ENCODE assay signal across 8 cellular contexts in genomic region chr2:202032841-202033316, GRCh38. TPM values are rescaled to one million over a fixed set of nuclear protein-coding genes. Genes with fewer than 3 reads are reported as not detected.
DNase-seq lines count a peak whose midpoint lies in the region; ATAC-seq and TF ChIP-seq lines count a peak whose summit lies in the region.

No MANE protein-coding gene starts in this region.

- peak overlapping the region in 7 of 9 donors; percentile 46 to 82 (median 65) for H3K27ac Mint-ChIP-seq in naive thymus-derived CD4-positive, alpha-beta T cell

- peaks cover 0 to 43% (median 5%) of the 10 kb centered on the region in 5 donors for H3K27me3 Mint-ChIP-seq in naive thymus-derived CD4-positive, alpha-beta T cell

- H3K9me3 ChIP-seq in HCT116 (ENCODE audit: control insufficient read depth in 1 of 2, insufficient read depth in 1 of 2, low read depth in 1 of 2, low read length in 2 of 2) (no peaks in the 10 kb centered on the region), upper lobe of right lung (no peaks in the 10 kb centered on the region)
- H3K9me3 ChIP-seq in naive thymus-derived CD4-positive, alpha-beta T cell (ENCODE audit: control insufficient read depth in 2 of 3, low read length in 3 of 3) = no peaks in the 10 kb centered on the region

- CTCF ChIA-PET in HCT116 (lab: Charles Lee) = no interaction called here
- CTCF ChIA-PET in naive thymus-derived CD4-positive, alpha-beta T cell (lab: Charles Lee) = no interaction called here

- peaks cover 0 to 2% (median 0%) of the 10 kb centered on the region in 11 donors for H3K9me3 Mint-ChIP-seq in naive thymus-derived CD4-positive, alpha-beta T cell

- H3K36me3 Mint-ChIP-seq in naive thymus-derived CD4-positive, alpha-beta T cell = no peaks in the 10 kb centered on the region

- no peaks in the 10 kb centered on the region for H3K79me2 ChIP-seq in HCT116 (ENCODE audit: insufficient read depth, low read length)

- no peaks in the 10 kb centered on the region for H3K36me3 ChIP-seq in HCT116 (ENCODE audit: control insufficient read depth in 1 of 2, insufficient read depth in 2 of 2, low read length in 2 of 2)
- H3K36me3 ChIP-seq in naive thymus-derived CD4-positive, alpha-beta T cell (ENCODE audit: control insufficient read depth in 2 of 3, insufficient read depth in 3 of 3, low read length in 3 of 3) = no peaks in the 10 kb centered on the region
- H3K36me3 ChIP-seq in upper lobe of right lung = no peaks in the 10 kb centered on the region

- RAD21 ChIA-PET in HCT116 (lab: Charles Lee; ENCODE audit: low non-redundant PET in 1 of 2, low total read pairs in 2 of 2, uncharacterized antibody in 2 of 2, unreplicated experiment in 2 of 2) = no interaction called here

- H3K27me3 ChIP-seq in HCT116 (ENCODE audit: insufficient read depth, low read length) (no peaks in the 10 kb centered on the region), upper lobe of right lung (peaks cover 23% of the 10 kb centered on the region)
- H3K27me3 ChIP-seq in naive thymus-derived CD4-positive, alpha-beta T cell (ENCODE audit: control insufficient read depth in 2 of 2, insufficient read depth in 2 of 2, low read length in 2 of 2) = peaks cover 6 to 22% of the 10 kb centered on the region in 2 donors

- peak; percentile 73 for DNase-seq in D341Med (ENCODE audit: low spot score)
- peak; percentile 16 for DNase-seq in HCT116 (ENCODE audit: low read depth, low spot score)
- peak; percentile 47 for DNase-seq in NCI-H2171 (lab: John Stamatoyannopoulos, UW)
- DNase-seq in activated T-cell treated with anti-CD3 and anti-CD28 coated beads for 48 hours (ENCODE audit: low read depth) = peak; percentile 27
- peak; percentile 49 for DNase-seq in fibroblast of gingiva (ENCODE audit: low read depth)
- peak; percentile 23 to 59 (median 40) for DNase-seq in naive thymus-derived CD4-positive, alpha-beta T cell
- DNase-seq in upper lobe of right lung = peak; percentile 85

- intact Hi-C loops in HCT116 (cut with micrococcal nuclease) = no loop called here
- intact Hi-C loops in naive thymus-derived CD4-positive, alpha-beta T cell (cut with micrococcal nuclease) = loop anchor here (1.0 to 10.0 kb wide), 16 partner anchors 24 to 1506 kb away; partner anchors contain the start of genes NBEAL1 (in 2 of the 2), NOP58 (in 2 of the 2), BMPR2 (in 1 of the 2) and CASP8 (in 1 of the 2)
- intact Hi-C loops in upper lobe of right lung (cut with DNase I) = no loop called here

- no peaks in the 10 kb centered on the region for H4K20me1 ChIP-seq in HCT116 (ENCODE audit: insufficient read depth)

- TF ChIP-seq RAD21 in HCT116 (IDR thresholded peaks at IDR 0.05; ENCODE audit: low read depth) = no peak

- no peak for TF ChIP-seq POLR2A in HCT116 (IDR thresholded peaks at IDR 0.05; ENCODE audit: borderline replicate concordance, extremely low read depth, insufficient read depth, insufficient read length)

- TF ChIP-seq CTCF in HCT116 (IDR thresholded peaks at IDR 0.05 in 2 of 3, conservative IDR thresholded peaks at IDR 0.05 in 1 of 3; ENCODE audit: borderline replicate concordance in 1 of 3, insufficient read depth in 1 of 3, low read depth in 2 of 3, low read length in 2 of 3) = no peak
- TF ChIP-seq CTCF in upper lobe of right lung (IDR thresholded peaks at IDR 0.05) = no peak

- peak overlapping the region; percentile 91 for H2AFZ ChIP-seq in HCT116 (ENCODE audit: low read depth, low read length, poor library complexity, severe bottlenecking)

- H3K9me2 ChIP-seq in HCT116 (ENCODE audit: insufficient read depth) = no peaks in the 10 kb centered on the region

- ATAC-seq in HCT116 (peak; percentile 56), upper lobe of right lung (peak; percentile 52), GM18861 (IDR thresholded peaks at IDR 0.05; ENCODE audit: unreplicated experiment) (no peak)
- ATAC-seq in naive thymus-derived CD4-positive, alpha-beta T cell = peak; percentile 14

- peak overlapping the region; percentile 82 for H3K27ac ChIP-seq in HCT116 (ENCODE audit: low read depth, low read length)
- peak overlapping the region; percentile 44 for H3K27ac ChIP-seq in naive thymus-derived CD4-positive, alpha-beta T cell (ENCODE audit: low read depth, low read length)
- peak overlapping the region; percentile 92 for H3K27ac ChIP-seq in upper lobe of right lung

- H3K4me3 ChIP-seq in HCT116 (replicated peaks in 1 of 2; ENCODE audit: low read depth in 1 of 2, low read length in 2 of 2) (peak overlapping the region; percentile 72), upper lobe of right lung (peak overlapping the region; percentile 72)
- H3K4me3 ChIP-seq in naive thymus-derived CD4-positive, alpha-beta T cell (ENCODE audit: low read length) = peak overlapping the region; percentile 91

- peaks cover 6 to 17% (median 12%) of the 10 kb centered on the region in 7 donors for H3K4me1 Mint-ChIP-seq in naive thymus-derived CD4-positive, alpha-beta T cell

- no TSS peak for BruUV-seq in HCT116 (replicated peaks; lab: Mats Ljungman, UMichigan)

- H3K9ac ChIP-seq in HCT116 (ENCODE audit: low read length) = peak overlapping the region; percentile 73

- POLR2A ChIA-PET in HCT116 (lab: Charles Lee) = no interaction called here
- POLR2A ChIA-PET in naive thymus-derived CD4-positive, alpha-beta T cell (lab: Charles Lee) = no interaction called here

- peak overlapping the region in 9 of 10 donors; percentile 87 to 96 (median 92) for H3K4me3 Mint-ChIP-seq in naive thymus-derived CD4-positive, alpha-beta T cell

- H3K4me1 ChIP-seq in HCT116 (ENCODE audit: control insufficient read depth in 1 of 2, insufficient read depth in 2 of 2, low read length in 2 of 2) (peaks cover 11 to 17% of the 10 kb centered on the region in 2 experiments; a peak in 3 of 4 replicates), upper lobe of right lung (peaks cover 17% of the 10 kb centered on the region)
- peaks cover 9 to 11% of the 10 kb centered on the region in 2 donors for H3K4me1 ChIP-seq in naive thymus-derived CD4-positive, alpha-beta T cell (ENCODE audit: control insufficient read depth in 2 of 2, insufficient read depth in 2 of 2, low read length in 2 of 2)

- H3K4me2 ChIP-seq in HCT116 (ENCODE audit: low read length) = peak overlapping the region; percentile 98

TF ChIP-seq in HCT116, 20 proteins besides CTCF, POLR2A, EP300 and RAD21:
- peak; percentile 35; the same call in 1 of the 2 replicates for TF ChIP-seq MAX (IDR thresholded peaks at IDR 0.05)
- 0 out of 2 replicates have a peak, but pooled peaks have one; percentile 19 for TF ChIP-seq ZFX (IDR thresholded peaks at IDR 0.05)
- TF ChIP-seq FOSL1 (IDR thresholded peaks at IDR 0.05; ENCODE audit: low read depth) = no peak

RNA-seq across cellular contexts. Expression of gene FZD7, which starts 0.8 kb away (rescaled TPM):
- total RNA-seq in HCT116 (2021; ENCODE audit: unreplicated experiment) (14.6 TPM), upper lobe of right lung (13.6 TPM)
- 10.2 and 10.4 TPM in 2 replicates for polyA plus RNA-seq in HCT116 (2012)
- total RNA-seq in naive thymus-derived CD4-positive, alpha-beta T cell = under 1 TPM; 0.27 to 0.99 (median 0.43) TPM
- under 1 TPM in 1 of 2 donors, not detected in 1; 0.17 TPM for polyA plus RNA-seq in naive thymus-derived CD4-positive, alpha-beta T cell

RNA-seq across cellular contexts. Expression of gene KIAA2012, which starts 40.2 kb away (rescaled TPM):
- total RNA-seq in HCT116 (2021; ENCODE audit: unreplicated experiment) (not detected), upper lobe of right lung (not detected)
- not detected in 2 replicates for polyA plus RNA-seq in HCT116 (2012)
- total RNA-seq in naive thymus-derived CD4-positive, alpha-beta T cell = not detected
- not detected for polyA plus RNA-seq in naive thymus-derived CD4-positive, alpha-beta T cell

Comparison
In these comparisons a context has a peak if more than half of its experiments do, and no peak if none do; other contexts are left out.
1. DNase-seq: peak in every context shown above with its lines; median percentile 85 in upper lobe of right lung; 73 in D341Med; 49 in fibroblast of gingiva; 47 in NCI-H2171; 40 in naive thymus-derived CD4-positive, alpha-beta T cell; 27 in activated T-cell treated with anti-CD3 and anti-CD28 coated beads for 48 hours; 16 in HCT116.
2. intact Hi-C loops: an anchor here in naive thymus-derived CD4-positive, alpha-beta T cell (1.0 to 10.0 kb wide); none called in HCT116 and upper lobe of right lung.